ENCODE assay signal across 9 cellular contexts in the genomic region with DNA sequence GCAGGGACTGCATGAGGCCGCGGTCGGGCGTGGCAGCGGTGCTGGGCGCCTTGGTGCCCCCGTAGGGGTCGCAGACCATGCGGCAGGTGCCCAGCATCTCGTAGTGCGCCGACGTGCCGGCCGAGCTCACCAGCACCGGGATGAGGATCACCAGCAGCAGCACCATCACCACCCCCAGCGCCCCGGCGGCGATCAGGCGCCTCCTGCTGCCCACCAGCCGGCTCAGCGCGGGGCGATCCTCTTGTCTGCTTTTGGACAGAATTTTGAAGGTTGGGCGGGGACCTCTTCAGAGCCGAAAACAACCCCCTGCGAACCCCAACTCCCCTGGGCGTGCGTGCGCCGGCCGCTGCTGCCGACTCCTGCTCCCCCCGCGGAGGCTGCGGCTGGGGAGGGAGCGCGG. TPM values are rescaled to one million over a fixed set of nuclear protein-coding genes. Genes with fewer than 3 reads are reported as not detected.
DNase-seq lines count a peak whose midpoint lies in the region; ATAC-seq, FAIRE-seq and TF ChIP-seq lines count a peak whose summit lies in the region.
"Had no signal": no experiment of that assay in that cellular context is flagged by ENCODE, and none has a peak within 500 bp of the region (broad histone marks: within the 10 kb centered on the region; RNA-seq: fewer than 3 reads in every experiment).

No MANE protein-coding gene starts in this region.

- no peaks in the 10 kb centered on the region for H3K9me3 ChIP-seq in endothelial cell of umbilical vein (replicated peaks; ENCODE audit: control insufficient read depth, insufficient read depth, low read length)

- peak overlapping the region in 2 of 3 experiments; percentile 46 to 54 for H3K4me3 Mint-ChIP-seq in nephron

- H3K27ac ChIP-seq in VCaP (no peak overlapping the region), endothelial cell of umbilical vein (ENCODE audit: insufficient read depth, low read depth, low read length) (no peak overlapping the region)

- no TSS peak for BruUV-seq in endothelial cell of umbilical vein (replicated peaks; lab: Mats Ljungman, UMichigan)

- POLR2A ChIA-PET in endothelial cell of umbilical vein (lab: Charles Lee) = no interaction called here

- peak overlapping the region; percentile 46 for H3K4me2 ChIP-seq in endothelial cell of umbilical vein (ENCODE audit: insufficient read depth, low read length)

- H3K4me3 ChIP-seq in endothelial cell of umbilical vein (replicated peaks in 1 of 3; ENCODE audit: insufficient read depth in 1 of 3, low read depth in 1 of 3, low read length in 3 of 3) = peak overlapping the region in 2 of 3 experiments; percentile 25 to 43

- no peak overlapping the region for H3K27ac Mint-ChIP-seq in nephron

- no peaks in the 10 kb centered on the region for H3K79me2 ChIP-seq in endothelial cell of umbilical vein (ENCODE audit: control insufficient read depth, insufficient read depth, low read length)

- H3K9ac ChIP-seq in endothelial cell of umbilical vein (replicated peaks; ENCODE audit: extremely low read depth, insufficient read depth, low read length) = no peak overlapping the region

- H3K36me3 Mint-ChIP-seq in nephron (ENCODE audit: low read depth) = no peaks in the 10 kb centered on the region

- H3K9me1 ChIP-seq in endothelial cell of umbilical vein (replicated peaks; ENCODE audit: control insufficient read depth, extremely low read depth, insufficient read depth, low read length) = no peaks in the 10 kb centered on the region

- peaks cover 92% of the 10 kb centered on the region for H3K27me3 Mint-ChIP-seq in nephron (ENCODE audit: low read depth)

- H3K4me1 Mint-ChIP-seq in nephron = peaks cover 10% of the 10 kb centered on the region

- TF ChIP-seq POLR2A in endothelial cell of umbilical vein (IDR thresholded peaks at IDR 0.05; ENCODE audit: low read depth, low read length) = no peak

- peaks cover 40 to 76% of the 10 kb centered on the region in 2 experiments for H3K27me3 ChIP-seq in endothelial cell of umbilical vein (ENCODE audit: control insufficient read depth in 2 of 2, insufficient read depth in 2 of 2, low read length in 2 of 2)

- peaks cover 12% of the 10 kb centered on the region for H3K4me1 ChIP-seq in endothelial cell of umbilical vein (ENCODE audit: control insufficient read depth, extremely low read depth, insufficient read depth, low read length)

- DNase-seq in activated naive CD4-positive, alpha-beta T cell treated with Interleukin-2 at 50 U/mL for 16 hours = peak; percentile 29
- DNase-seq in activated naive CD4-positive, alpha-beta T cell (lab: John Stamatoyannopoulos, UW) = no peak
- DNase-seq in endothelial cell of umbilical vein (ENCODE audit: low read depth, low spot score) (no peak), pons (ENCODE audit: low spot score) (no peak), RKO (ENCODE audit: low spot score) (no peak)

- FAIRE-seq in endothelial cell of umbilical vein (lab: Jason Lieb, UNC) = no peak
- FAIRE-seq: endometrium had no signal

- CTCF ChIA-PET in endothelial cell of umbilical vein (lab: Charles Lee) = interaction anchor here (0.7 to 2.3 kb wide), 7 partner anchors 11 to 642 kb away, joined by 3 to 14 read pairs (median 5); partner anchors contain the start of gene PTER

- intact Hi-C loops in endothelial cell of umbilical vein (cut with micrococcal nuclease) = loop anchor here (2.0 kb wide), 1 partner anchor 256 kb away; no protein-coding TSS in a partner anchor

- H3K9me3 Mint-ChIP-seq in nephron = peaks cover 3% of the 10 kb centered on the region

- peak; percentile 39 for TF ChIP-seq CTCF in VCaP (conservative IDR thresholded peaks at IDR 0.05)
- TF ChIP-seq CTCF in endothelial cell of umbilical vein (IDR thresholded peaks at IDR 0.05; ENCODE audit: extremely low read depth in 1 of 2, insufficient read depth in 1 of 2, low read depth in 1 of 2, low read length in 2 of 2) = peak; percentile 7 to 53
- TF ChIP-seq CTCF in nephron (IDR thresholded peaks at IDR 0.05; ENCODE audit: unreplicated experiment in 3 of 3) = peak; percentile 14 to 25 (median 20)

- dilution Hi-C loops in endothelial cell of umbilical vein (cut with MboI; ENCODE audit: extremely low pct_ligation_motif_present, low sequenced_read_pairs) = no loop called here

- peak overlapping the region; percentile 68 for H2AFZ ChIP-seq in endothelial cell of umbilical vein (ENCODE audit: low read depth, low read length)

- H4K20me1 ChIP-seq in endothelial cell of umbilical vein (replicated peaks; ENCODE audit: control insufficient read depth, extremely low read depth, insufficient read depth, low read length) = no peaks in the 10 kb centered on the region

- H3K36me3 ChIP-seq in endothelial cell of umbilical vein (ENCODE audit: control insufficient read depth in 2 of 2, extremely low read depth in 1 of 2, insufficient read depth in 2 of 2, low read length in 2 of 2) = no peaks in the 10 kb centered on the region

- ATAC-seq in HG02981 (IDR thresholded peaks at IDR 0.05; ENCODE audit: unreplicated experiment) = peak; percentile 52

TF ChIP-seq in endothelial cell of umbilical vein, 7 proteins besides CTCF, POLR2A, EP300 and RAD21:
- TF ChIP-seq EZH2 (IDR thresholded peaks at IDR 0.05; ENCODE audit: borderline replicate concordance, low read depth, low read length, severe bottlenecking) (no peak), MYC (IDR thresholded peaks at IDR 0.05; ENCODE audit: low read depth, low read length) (no peak), FOS (IDR thresholded peaks at IDR 0.05; ENCODE audit: borderline replicate concordance, insufficient read depth, low read length) (no peak), JUN (IDR thresholded peaks at IDR 0.05; ENCODE audit: borderline replicate concordance, insufficient read depth, insufficient read length, low read depth) (no peak), POLR2AphosphoS5 (IDR thresholded peaks at IDR 0.05; ENCODE audit: insufficient read depth, low read depth, low read length) (no peak)
- TF ChIP-seq, protein P1, sequence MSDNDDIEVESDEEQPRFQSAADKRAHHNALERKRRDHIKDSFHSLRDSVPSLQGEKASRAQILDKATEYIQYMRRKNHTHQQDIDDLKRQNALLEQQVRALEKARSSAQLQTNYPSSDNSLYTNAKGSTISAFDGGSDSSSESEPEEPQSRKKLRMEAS (IDR thresholded peaks at IDR 0.05; ENCODE audit: insufficient read depth, insufficient read length) = no peak

RNA-seq across cellular contexts. Expression of gene C1QL3, which starts 0.8 kb away (rescaled TPM):
- not detected in 2 replicates for total RNA-seq in endothelial cell of umbilical vein
- polyA plus RNA-seq in endothelial cell of umbilical vein = not detected in 2 replicates
- not detected in 2 replicates for polyA plus RNA-seq in endothelial cell of umbilical vein (2011; cell fraction: cytosol; rRNA removed)
- polyA plus RNA-seq in endothelial cell of umbilical vein (2011; cell fraction: nucleus; rRNA removed) = not detected in 2 replicates
- polyA plus RNA-seq in endothelial cell of umbilical vein (2012) = 0.20 and 0.23 TPM in 2 replicates
- polyA minus RNA-seq in endothelial cell of umbilical vein = not detected in 2 replicates
- polyA minus RNA-seq in endothelial cell of umbilical vein (2011; cell fraction: cytosol; rRNA and poly(A)+ RNA removed) = not detected
- polyA minus RNA-seq in endothelial cell of umbilical vein (2011; cell fraction: nucleus; rRNA and poly(A)+ RNA removed) = not detected in 2 replicates
